Comparison of ENCODE assay signal across 23 cellular contexts in the genomic region with DNA sequence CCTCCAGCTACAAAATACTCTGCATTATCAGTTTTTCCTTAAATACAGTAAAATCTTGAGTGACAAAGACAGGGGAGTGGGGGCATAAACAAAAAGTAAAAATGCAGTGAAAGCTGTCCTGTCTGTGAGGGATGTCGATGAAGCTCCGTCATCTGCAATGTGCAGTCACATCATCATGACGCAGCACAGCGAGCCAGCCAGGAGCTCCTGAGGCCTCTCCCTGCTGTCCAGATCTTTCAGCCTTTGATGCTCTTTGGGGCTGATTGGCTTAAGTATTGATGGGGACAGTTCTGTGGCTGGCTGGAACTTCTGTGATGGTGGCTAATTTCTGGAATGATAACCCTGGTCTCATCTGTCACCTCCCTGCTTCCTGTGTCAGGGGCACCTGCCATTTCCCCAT.
"Had no signal": no experiment of that assay in that cellular context is flagged by ENCODE, and none has a peak within 500 bp of the region (broad histone marks: within the 10 kb centered on the region; RNA-seq: fewer than 3 reads in every experiment).

No MANE protein-coding gene starts in this region.

- H3K27ac Mint-ChIP-seq: endodermal cell, nephron, type B pancreatic cell had no signal

- H3K4me1 Mint-ChIP-seq: naive B cell had no signal

- H3K27me3 ChIP-seq: colonic mucosa, hepatocyte, sigmoid colon, thyroid gland had no signal

- FAIRE-seq: endothelial cell of umbilical vein, urothelium cell line had no signal

- H3K9me3 Mint-ChIP-seq: endodermal cell, naive B cell, nephron, type B pancreatic cell had no signal

- H2AFZ ChIP-seq: hepatocyte had no signal

- H3K4me3 Mint-ChIP-seq: endodermal cell, nephron, type B pancreatic cell had no signal

- H3K9me3 ChIP-seq: colonic mucosa, sigmoid colon, thyroid gland had no signal

- H3K36me3 ChIP-seq: colonic mucosa had no signal

- H3K4me3 ChIP-seq: colonic mucosa, hepatocyte, lung, sigmoid colon, skin epidermis, thyroid gland had no signal

- ATAC-seq: left colon, left ventricle myocardium superior had no signal

- DNase-seq: colonic mucosa; dermis blood vessel endothelial cell; effector CD4-positive, alpha-beta T cell; endodermal cell; foreskin melanocyte; left colon; left ventricle myocardium superior; mesenchymal stem cell; midbrain; naive B cell; posterior cingulate gyrus; sigmoid colon; stimulated activated CD4-positive, alpha-beta T cell treated with anti-CD3 and anti-CD28 coated beads, Interleukin-2, amount 100 ng/mL, for 24 hours; stimulated activated CD4-positive, alpha-beta T cell treated with anti-CD3 and anti-CD28 coated beads, Interleukin-4, amount 100 ng/mL, for 4 hours; stimulated activated naive CD4-positive, alpha-beta T cell treated with Interleukin-2 at 50 U/mL for 16 hours; thyroid gland had no signal

- H3K4me1 ChIP-seq: colonic mucosa, thyroid gland had no signal

- H3K27ac ChIP-seq: colonic mucosa, hepatocyte, skin epidermis, thyroid gland had no signal

- H3K4me2 ChIP-seq: hepatocyte had no signal

- H3K27me3 Mint-ChIP-seq: naive B cell, type B pancreatic cell had no signal
